In genomic region chr17:21214777-21215541, GRCh38 we compare ENCODE assay signal across 8 cellular contexts. TPM values are rescaled to one million over a fixed set of nuclear protein-coding genes. Genes with fewer than 3 reads are reported as not detected.
A peak's percentile ranks its signal among the peaks of the same experiment; 100 is the strongest.
DNase-seq lines count a peak whose midpoint lies in the region; ATAC-seq and FAIRE-seq lines count a peak whose summit lies in the region.

No MANE protein-coding gene starts in this region.

- H3K4me1 Mint-ChIP-seq in activated naive CD8-positive, alpha-beta T cell treated with anti-CD3 and anti-CD28 coated beads, Interleukin-2, amount 10 ng/mL, durations not matched to agents 7 days and 5 days, result peaks cover 39% of the 10 kb centered on the region

- peaks cover 24% of the 10 kb centered on the region for H3K4me1 ChIP-seq in ACC112 (ENCODE audit: control insufficient read depth, insufficient read depth, low read length, unreplicated experiment)
- peaks cover 4% of the 10 kb centered on the region; the same call in 1 of the 2 replicates for H3K4me1 ChIP-seq in iPS DF 6.9 (ENCODE audit: control insufficient read depth, insufficient read depth, low read length)
- H3K4me1 ChIP-seq in small intestine (ENCODE audit: control insufficient read depth in 2 of 2, insufficient read depth in 1 of 2, low read depth in 1 of 2, low read length in 1 of 2), result peaks cover 3 to 20% of the 10 kb centered on the region in 2 donors

- DNase-seq in activated naive CD8-positive, alpha-beta T cell treated with anti-CD3 and anti-CD28 coated beads, Interleukin-2, amount 10 ng/mL, durations not matched to agents 7 days and 5 days, result peak; percentile 36
- DNase-seq in iPS DF 6.9 (ENCODE audit: low read depth, low spot score) (no peak), small intestine (no peak), GM19239 (ENCODE audit: insufficient read length, low spot score) (no peak), NCI-H748 (lab: John Stamatoyannopoulos, UW; ENCODE audit: unreplicated experiment) (no peak)

- no peaks in the 10 kb centered on the region for H3K27me3 Mint-ChIP-seq in activated naive CD8-positive, alpha-beta T cell treated with anti-CD3 and anti-CD28 coated beads, Interleukin-2, amount 10 ng/mL, durations not matched to agents 7 days and 5 days

- H3K9me3 ChIP-seq in iPS DF 6.9 (ENCODE audit: control insufficient read depth, insufficient read depth, low read length) (no peaks in the 10 kb centered on the region), small intestine (ENCODE audit: control insufficient read depth, low read depth) (no peaks in the 10 kb centered on the region)

- H3K36me3 Mint-ChIP-seq in activated naive CD8-positive, alpha-beta T cell treated with anti-CD3 and anti-CD28 coated beads, Interleukin-2, amount 10 ng/mL, durations not matched to agents 7 days and 5 days, result peaks cover 10% of the 10 kb centered on the region

- peaks cover 69% of the 10 kb centered on the region for H3K79me2 ChIP-seq in ACC112 (ENCODE audit: control insufficient read depth, insufficient read depth, low read length, unreplicated experiment)

- peak overlapping the region; percentile 84 for H3K27ac ChIP-seq in ACC112 (ENCODE audit: low read depth, low read length)
- H3K27ac ChIP-seq in iPS DF 6.9 (ENCODE audit: low read length), result no peak overlapping the region
- peak overlapping the region; percentile 92 to 97 for H3K27ac ChIP-seq in small intestine (ENCODE audit: low read depth in 1 of 2, low read length in 1 of 2)

- FAIRE-seq in small intestine (lab: Jason Lieb, UNC) (no peak), GM19239 (lab: Jason Lieb, UNC) (no peak)

- H3K27ac Mint-ChIP-seq in activated naive CD8-positive, alpha-beta T cell treated with anti-CD3 and anti-CD28 coated beads, Interleukin-2, amount 10 ng/mL, durations not matched to agents 7 days and 5 days, result peak overlapping the region; percentile 94

- WGBS in iPS DF 6.9 (ENCODE audit: insufficient coverage, insufficient read length), result no CpG with 5 or more reads among the region's 23 CpGs
- WGBS in small intestine, 3 donors, result 9 to 24% (median 16%) methylated on average over 23 of the region's 23 CpGs

- H3K27me3 ChIP-seq in ACC112 (ENCODE audit: insufficient read depth, low read length) (no peaks in the 10 kb centered on the region), iPS DF 6.9 (ENCODE audit: control insufficient read depth, insufficient read depth, low read length) (no peaks in the 10 kb centered on the region), small intestine (ENCODE audit: control insufficient read depth in 2 of 2, insufficient read depth in 2 of 2, low read length in 2 of 2) (no peaks in the 10 kb centered on the region)

- ATAC-seq in GM18867 (IDR thresholded peaks at IDR 0.05; ENCODE audit: unreplicated experiment) (peak; percentile 18), HG03378 (IDR thresholded peaks at IDR 0.05; ENCODE audit: unreplicated experiment) (peak; percentile 17)
- ATAC-seq in activated naive CD8-positive, alpha-beta T cell treated with anti-CD3 and anti-CD28 coated beads, Interleukin-2, amount 10 ng/mL, durations not matched to agents 7 days and 5 days (ENCODE audit: low read depth), result no peak

- H3K36me3 ChIP-seq in ACC112 (ENCODE audit: insufficient read depth, low read length) (no peaks in the 10 kb centered on the region), iPS DF 6.9 (ENCODE audit: control insufficient read depth, insufficient read depth, low read length) (peaks cover 5% of the 10 kb centered on the region; the same call in 1 of the 2 replicates), small intestine (ENCODE audit: control insufficient read depth in 2 of 2, insufficient read depth in 2 of 2, low read length in 2 of 2) (no peaks in the 10 kb centered on the region)

- H3K4me3 ChIP-seq in ACC112 (ENCODE audit: low read depth, low read length) (peak overlapping the region; percentile 99), iPS DF 6.9 (ENCODE audit: low read length) (peak overlapping the region; percentile 49; the same call in 1 of the 2 replicates), small intestine (ENCODE audit: low read depth in 1 of 2, low read length in 2 of 2) (peak overlapping the region; percentile 90 to 98)

- H3K9me3 Mint-ChIP-seq in activated naive CD8-positive, alpha-beta T cell treated with anti-CD3 and anti-CD28 coated beads, Interleukin-2, amount 10 ng/mL, durations not matched to agents 7 days and 5 days, result no peaks in the 10 kb centered on the region

- POLR2A ChIA-PET in activated naive CD8-positive, alpha-beta T cell treated with anti-CD3 and anti-CD28 coated beads, Interleukin-2, amount 10 ng/mL, durations not matched to agents 7 days and 5 days (lab: Charles Lee), result interaction anchor here (0.6 to 2.4 kb wide), 5 partner anchors 17 to 172 kb away, joined by 3 to 15 read pairs (median 3); partner anchors contain the start of genes DHRS7B and USP22

- H3K4me3 Mint-ChIP-seq in activated naive CD8-positive, alpha-beta T cell treated with anti-CD3 and anti-CD28 coated beads, Interleukin-2, amount 10 ng/mL, durations not matched to agents 7 days and 5 days, result peak overlapping the region; percentile 96

- H2AFZ ChIP-seq in ACC112 (ENCODE audit: low read length, unreplicated experiment), result peak overlapping the region; percentile 61

RNA-seq across cellular contexts. Expression of gene TMEM11, which starts 1.0 kb away (rescaled TPM):
- total RNA-seq in activated naive CD8-positive, alpha-beta T cell treated with anti-CD3 and anti-CD28 coated beads, Interleukin-2, amount 10 ng/mL, durations not matched to agents 7 days and 5 days, result 10 to 100 TPM; 21.4 to 23.7 TPM
- polyA plus RNA-seq in small intestine, result 10 to 100 TPM; 23.8 to 38.7 (median 30.0) TPM

RNA-seq across cellular contexts. Expression of gene NATD1, which starts 38.3 kb away (rescaled TPM):
- 1 to 10 TPM; 5.4 to 5.7 TPM for total RNA-seq in activated naive CD8-positive, alpha-beta T cell treated with anti-CD3 and anti-CD28 coated beads, Interleukin-2, amount 10 ng/mL, durations not matched to agents 7 days and 5 days
- 1 to 10 TPM; 2.4 to 2.9 (median 2.8) TPM for polyA plus RNA-seq in small intestine

Comparison
In these comparisons a context has a peak if more than half of its experiments do, and no peak if none do; other contexts are left out.
1. H3K4me3 ChIP-seq: peak in every context shown above with its lines; median percentile 99 in ACC112; 94 in small intestine; 49 in iPS DF 6.9.